8 cellular contexts compared by ENCODE assay signal in the genomic region with DNA sequence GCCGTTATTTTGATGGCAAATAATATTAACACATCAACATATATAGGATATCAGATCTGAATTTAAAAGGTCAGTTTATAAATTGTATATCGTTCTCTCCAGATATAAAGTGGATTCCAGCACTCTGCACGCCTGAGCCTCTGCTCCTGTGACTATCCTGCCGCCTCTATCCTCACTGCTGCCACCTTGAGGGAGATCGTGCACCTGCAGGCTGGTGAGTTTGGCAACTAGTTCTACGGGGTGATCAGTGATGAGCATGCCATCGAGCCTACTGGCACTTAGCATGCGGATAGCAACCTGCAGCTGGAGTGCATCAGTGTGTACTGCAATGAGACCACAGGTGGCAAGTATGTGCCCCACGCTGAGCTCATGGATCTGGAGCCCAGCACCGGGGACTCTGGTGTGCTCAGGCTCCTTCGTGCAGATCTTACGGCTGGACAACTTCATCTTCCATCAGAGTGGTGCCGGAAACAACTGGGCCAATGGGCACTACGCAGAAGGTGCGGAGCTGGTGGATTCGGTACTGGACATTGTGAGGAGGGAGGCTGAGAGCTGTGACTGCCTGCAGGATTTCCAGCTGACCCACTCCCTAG.
DNase-seq lines count a peak whose midpoint lies in the region; ATAC-seq and TF ChIP-seq lines count a peak whose summit lies in the region.

No MANE protein-coding gene starts in this region.

- no peaks in the 10 kb centered on the region for H3K9me3 Mint-ChIP-seq in activated B cell treated with CpG ODN at 0.5 μM for 24 hours

- CTCF ChIA-PET in activated B cell treated with CpG ODN at 0.5 μM for 24 hours (lab: Charles Lee) = interaction anchor here (1.0 kb wide), 1 partner anchor 128 kb away, joined by 3 read pairs; no protein-coding TSS in a partner anchor

- H3K4me1 Mint-ChIP-seq in activated B cell treated with CpG ODN at 0.5 μM for 24 hours = no peaks in the 10 kb centered on the region

- DNase-seq in activated gamma-delta T cell treated with Interleukin-2 at 50 U/mL for 16 hours (peak; percentile 55), activated gamma-delta T cell (lab: John Stamatoyannopoulos, UW) (no peak), NCI-H1048 (lab: John Stamatoyannopoulos, UW) (peak; percentile 22), activated B cell treated with CpG ODN at 0.5 μM for 24 hours (peak; percentile 38), cardiac fibroblast (ENCODE audit: low read depth in 2 of 2) (peak; percentile 61 to 69), kidney tubule cell (ENCODE audit: low spot score) (peak; percentile 64)
- peak; percentile 69 for DNase-seq in stimulated activated CD4-positive, alpha-beta T cell treated with anti-CD3 and anti-CD28 coated beads, Interleukin-4, amount 100 ng/mL, for 24 hours

- POLR2A ChIA-PET in activated B cell treated with CpG ODN at 0.5 μM for 24 hours (lab: Charles Lee) = no interaction called here

- ATAC-seq in HG02623 (IDR thresholded peaks at IDR 0.05; ENCODE audit: unreplicated experiment) (peak; percentile 99), activated B cell treated with CpG ODN at 0.5 μM for 24 hours (ENCODE audit: low read depth) (peak; percentile 85)

- TF ChIP-seq CTCF in activated B cell treated with CpG ODN at 0.5 μM for 24 hours (IDR thresholded peaks at IDR 0.05) = peak; percentile 73
- peak; percentile 98 for TF ChIP-seq CTCF in cardiac fibroblast (IDR thresholded peaks at IDR 0.05; ENCODE audit: low read depth, low read length)

- no peak overlapping the region for H3K4me3 ChIP-seq in cardiac fibroblast (replicated peaks in 1 of 2; ENCODE audit: low read depth in 2 of 2, low read length in 2 of 2)

- no peaks in the 10 kb centered on the region for H3K36me3 Mint-ChIP-seq in activated B cell treated with CpG ODN at 0.5 μM for 24 hours (ENCODE audit: low read depth)

- intact Hi-C loops in activated B cell treated with CpG ODN at 0.5 μM for 24 hours (cut with micrococcal nuclease) = loop anchor here (1.0 kb wide), 1 partner anchor 34 kb away; no protein-coding TSS in a partner anchor

- H3K27ac Mint-ChIP-seq in activated B cell treated with CpG ODN at 0.5 μM for 24 hours = no peak overlapping the region

- peaks cover 6% of the 10 kb centered on the region for H3K27me3 Mint-ChIP-seq in activated B cell treated with CpG ODN at 0.5 μM for 24 hours

- H3K4me3 Mint-ChIP-seq in activated B cell treated with CpG ODN at 0.5 μM for 24 hours = no peak overlapping the region
